Comparison of ENCODE assay signal across 27 cellular contexts in genomic region chr14:96673706-96674105, GRCh38.
"Had no signal": no experiment of that assay in that cellular context is flagged by ENCODE, and none has a peak within 500 bp of the region (broad histone marks: within the 10 kb centered on the region; RNA-seq: fewer than 3 reads in every experiment).

No MANE protein-coding gene starts in this region.

- H3K27ac ChIP-seq: esophagus squamous epithelium, left lung, ovary, psoas muscle, sigmoid colon, skin epidermis, spleen, thoracic aorta, tibial nerve, upper lobe of right lung, uterus had no signal

- H3K9me3 Mint-ChIP-seq: effector memory CD8-positive, alpha-beta T cell; mesothelial cell of epicardium; stimulated activated naive CD8-positive, alpha-beta T cell treated with anti-CD3 and anti-CD28 coated beads, Interleukin-15, Interleukin-2, amounts not matched to agents 100 ng/mL and 50 ng/mL, for 24 hours had no signal

- H3K36me3 ChIP-seq: esophagus squamous epithelium, left lung, ovary, sigmoid colon, spleen, thoracic aorta, tibial nerve, upper lobe of right lung, uterus had no signal

- H3K36me3 Mint-ChIP-seq: mesothelial cell of epicardium; stimulated activated naive B cell treated with anti-CD40 and anti-IgM and Interleukin-4, amounts not matched to agents 10 μg/mL and 1 μg/mL and 100 μg/mL, for 72 hours had no signal

- ATAC-seq: effector memory CD8-positive, alpha-beta T cell; left cardiac atrium; left lung; naive thymus-derived CD8-positive, alpha-beta T cell; psoas muscle; right cardiac atrium; stimulated activated naive B cell treated with anti-CD40 and anti-IgM and Interleukin-4, amounts not matched to agents 10 μg/mL and 1 μg/mL and 100 μg/mL, for 72 hours; upper lobe of right lung had no signal

- DNase-seq: cortex of kidney; effector memory CD8-positive, alpha-beta T cell; erythroblast; esophagus squamous epithelium; left cardiac atrium; left lung; mesenchymal stem cell; naive thymus-derived CD8-positive, alpha-beta T cell; nephron progenitor cell; nucleus accumbens; ovary; posterior cingulate gyrus; psoas muscle; right cardiac atrium; sigmoid colon; spleen; stimulated activated CD4-positive, alpha-beta T cell treated with anti-CD3 and anti-CD28 coated beads, Interleukin-4, amount 100 ng/mL, for 4 hours; stimulated activated naive B cell treated with anti-CD40 and anti-IgM and Interleukin-4, amounts not matched to agents 10 μg/mL and 1 μg/mL and 100 μg/mL, for 72 hours; upper lobe of right lung; uterus had no signal

- FAIRE-seq: endometrium, frontal cortex had no signal

- H3K27me3 ChIP-seq: esophagus squamous epithelium, ovary, tibial nerve, uterus had no signal

- H3K4me3 ChIP-seq: esophagus squamous epithelium, left lung, ovary, psoas muscle, sigmoid colon, skin epidermis, spleen, thoracic aorta, tibial nerve, upper lobe of right lung, uterus had no signal

- H3K4me1 Mint-ChIP-seq: mesothelial cell of epicardium; stimulated activated naive B cell treated with anti-CD40 and anti-IgM and Interleukin-4, amounts not matched to agents 10 μg/mL and 1 μg/mL and 100 μg/mL, for 72 hours had no signal

- H3K4me1 ChIP-seq: left lung, psoas muscle, sigmoid colon, spleen, tibial nerve, upper lobe of right lung, uterus had no signal

- H3K27ac Mint-ChIP-seq: effector memory CD8-positive, alpha-beta T cell; mesothelial cell of epicardium; naive thymus-derived CD8-positive, alpha-beta T cell; nephron progenitor cell; stimulated activated naive B cell treated with anti-CD40 and anti-IgM and Interleukin-4, amounts not matched to agents 10 μg/mL and 1 μg/mL and 100 μg/mL, for 72 hours; stimulated activated naive CD8-positive, alpha-beta T cell treated with anti-CD3 and anti-CD28 coated beads, Interleukin-15, Interleukin-2, amounts not matched to agents 100 ng/mL and 50 ng/mL, for 24 hours had no signal

- H3K4me3 Mint-ChIP-seq: effector memory CD8-positive, alpha-beta T cell; mesothelial cell of epicardium; naive thymus-derived CD8-positive, alpha-beta T cell; nephron progenitor cell; stimulated activated naive B cell treated with anti-CD40 and anti-IgM and Interleukin-4, amounts not matched to agents 10 μg/mL and 1 μg/mL and 100 μg/mL, for 72 hours; stimulated activated naive CD8-positive, alpha-beta T cell treated with anti-CD3 and anti-CD28 coated beads, Interleukin-15, Interleukin-2, amounts not matched to agents 100 ng/mL and 50 ng/mL, for 24 hours had no signal

- H3K9me3 ChIP-seq: esophagus squamous epithelium, left lung, ovary, psoas muscle, sigmoid colon, spleen, thoracic aorta, upper lobe of right lung, uterus had no signal
